Comparison of ENCODE assay signal across 1 cellular context in genomic region chr20:57686931-57687652, GRCh38.
TF ChIP-seq lines count a peak whose summit lies in the region.

No MANE protein-coding gene starts in this region.

TF ChIP-seq in GM12878, 131 proteins besides CTCF, POLR2A, EP300 and RAD21:
- TF ChIP-seq HSF1 (IDR thresholded peaks at IDR 0.05; ENCODE audit: low read depth, low read length) (no peak), MLLT1 (IDR thresholded peaks at IDR 0.05) (peak; percentile 79), CBX3 (IDR thresholded peaks at IDR 0.05; ENCODE audit: borderline replicate concordance, low read depth) (no peak)
TF ChIP-seq in GM12878: peak in this region for 1.
